Comparison of ENCODE assay signal across 1 cellular context in genomic region chr10:87342704-87343258, GRCh38.
TF ChIP-seq lines count a peak whose summit lies in the region.

No MANE protein-coding gene starts in this region.

TF ChIP-seq in HEK293, 187 proteins besides CTCF, POLR2A, EP300 and RAD21 (continued from another document):
- TF ChIP-seq HIC1 (tag by site-specific recombination; IDR thresholded peaks at IDR 0.05): 0 out of 2 replicates have a peak, but pooled peaks have one; percentile 30
TF ChIP-seq in HEK293: peak in this region for 9; not testable (repeated sequence) for 178.
